In genomic region chr12:91394903-91395302, GRCh38 we compare ENCODE assay signal across 25 cellular contexts.
DNase-seq lines count a peak whose midpoint lies in the region; ATAC-seq, FAIRE-seq and TF ChIP-seq lines count a peak whose summit lies in the region.
"Had no signal": no experiment of that assay in that cellular context is flagged by ENCODE, and none has a peak within 500 bp of the region (broad histone marks: within the 10 kb centered on the region; RNA-seq: fewer than 3 reads in every experiment).

No MANE protein-coding gene starts in this region.

- H3K79me2 ChIP-seq in hepatocyte, result no peaks in the 10 kb centered on the region
- no peaks in the 10 kb centered on the region for H3K79me2 ChIP-seq in HepG2 (ENCODE audit: insufficient read depth, low read length)

- H3K27me3 ChIP-seq in hepatocyte (no peaks in the 10 kb centered on the region), HepG2 (ENCODE audit: control insufficient read depth in 1 of 2, insufficient read depth in 2 of 2, low read length in 2 of 2) (no peaks in the 10 kb centered on the region), uterus (no peaks in the 10 kb centered on the region)
- H3K27me3 ChIP-seq: BE2C; BLaER1 treated with 17β-estradiol and CSF1 and Interleukin-3, amounts not matched to agents 10 nM and 100 nM had no signal

- intact Hi-C loops in HepG2 (cut with micrococcal nuclease; ENCODE audit: unreplicated experiment) (no loop called here), mucosa of descending colon (cut with DNase I, micrococcal nuclease) (no loop called here), uterus (cut with DNase I; ENCODE audit: low total_unique reads) (no loop called here)

- TF ChIP-seq RAD21 in HepG2 (CRISPR knock-in tag; IDR thresholded peaks at IDR 0.05), result no peak

- H2AFZ ChIP-seq in hepatocyte (no peak overlapping the region), HepG2 (ENCODE audit: low read length) (no peak overlapping the region)

- H3K4me1 ChIP-seq in HEK293 (ENCODE audit: control insufficient read depth, insufficient read depth, low read length) (no peaks in the 10 kb centered on the region), hepatocyte (ENCODE audit: insufficient read depth) (no peaks in the 10 kb centered on the region), HepG2 (ENCODE audit: insufficient read depth, low read length) (no peaks in the 10 kb centered on the region), mucosa of descending colon (ENCODE audit: low read depth) (no peaks in the 10 kb centered on the region), uterus (no peaks in the 10 kb centered on the region)
- H3K4me1 ChIP-seq: A549; BE2C; BLaER1 treated with 17β-estradiol and CSF1 and Interleukin-3, amounts not matched to agents 10 nM and 100 nM; HAP-1 had no signal

- no peaks in the 10 kb centered on the region for H3K9me2 ChIP-seq in hepatocyte (replicated peaks; ENCODE audit: insufficient read depth)

- no peak overlapping the region for H3K27ac ChIP-seq in HEK293 (ENCODE audit: extremely low read depth, low read depth, low read length)
- peak overlapping the region; percentile 23 for H3K27ac ChIP-seq in hepatocyte
- H3K27ac ChIP-seq in HepG2 (ENCODE audit: extremely low read length, insufficient read depth, low read length), result no peak overlapping the region
- H3K27ac ChIP-seq in uterus, result no peak overlapping the region
- H3K27ac ChIP-seq: A549; BLaER1 treated with 17β-estradiol and CSF1 and Interleukin-3, amounts not matched to agents 10 nM and 100 nM had no signal

- WGBS in hepatocyte (ENCODE audit: low lambda C conversion rate, missing lambda C conversion rate), result 76% methylated on average over 1 of the region's 1 CpG
- WGBS in HepG2 (ENCODE audit: low lambda C conversion rate), result 0% methylated on average over 1 of the region's 1 CpG

- TF ChIP-seq POLR2A in HepG2 (IDR thresholded peaks at IDR 0.05; ENCODE audit: insufficient read depth in 1 of 2, low read depth in 2 of 2, low read length in 2 of 2), result no peak
- no peak for TF ChIP-seq POLR2A in uterus (IDR thresholded peaks at IDR 0.05)

- no peak for TF ChIP-seq EP300 in HepG2 (IDR thresholded peaks at IDR 0.05; ENCODE audit: low read depth in 2 of 2, low read length in 2 of 2)
- TF ChIP-seq EP300 in HepG2 (CRISPR knock-in tag; IDR thresholded peaks at IDR 0.05; ENCODE audit: borderline replicate concordance), result no peak

- H3K4me2 ChIP-seq in hepatocyte (no peak overlapping the region), HepG2 (ENCODE audit: low read depth, low read length) (no peak overlapping the region)
- H3K4me2 ChIP-seq: A549; BLaER1 treated with 17β-estradiol and CSF1 and Interleukin-3, amounts not matched to agents 10 nM and 100 nM had no signal

- FAIRE-seq in HepG2 (lab: Jason Lieb, UNC), result no peak
- FAIRE-seq: A549, D721Med, GM12878, GM19239, H54 had no signal

- POLR2A ChIA-PET in HEK293 (lab: Yijun Ruan, JAX), result no interaction called here
- POLR2A ChIA-PET in HepG2 (lab: Yijun Ruan, JAX), result no interaction called here

- DNase-seq in hepatocyte (ENCODE audit: low spot score) (no peak), HepG2 (ENCODE audit: low spot score) (no peak), mucosa of descending colon (peak in 1 of 3 donors; percentile 31), cerebellar nuclear complex (lab: John Stamatoyannopoulos, UW) (no peak), uterus (no peak)
- DNase-seq: 8988T; ACHN; AML-193; BE2C; CD4-positive, alpha-beta T cell; CD8-positive, alpha-beta memory T cell; DMS 273 treated with DMSO at 0.1 percent for 48 hours; DMS79; EL; GDM1; GOT3 had no signal

- in situ Hi-C loops in HepG2 (cut with HindIII; ENCODE audit: extremely low pct_ligation_motif_present, low pct_unique_long_range_greater_than_20kb), result loop anchor here (25.0 kb wide), 2 partner anchors 1017 to 1217 kb away; no protein-coding TSS in a partner anchor

- H3K9ac ChIP-seq in HepG2 (ENCODE audit: insufficient read depth, low read depth, low read length), result no peak overlapping the region
- H3K9ac ChIP-seq: BLaER1 treated with 17β-estradiol and CSF1 and Interleukin-3, amounts not matched to agents 10 nM and 100 nM had no signal

- H3K4me3 ChIP-seq in HEK293 (ENCODE audit: low read depth, low read length) (no peak overlapping the region), hepatocyte (no peak overlapping the region), HepG2 (replicated peaks in 1 of 3; ENCODE audit: insufficient read depth in 1 of 3, low read depth in 2 of 3, low read length in 3 of 3) (no peak overlapping the region), mucosa of descending colon (no peak overlapping the region), uterus (no peak overlapping the region)
- H3K4me3 ChIP-seq: A549; BLaER1 treated with 17β-estradiol and CSF1 and Interleukin-3, amounts not matched to agents 10 nM and 100 nM; GM12878; HAP-1 had no signal

- no peaks in the 10 kb centered on the region for H4K20me1 ChIP-seq in hepatocyte (ENCODE audit: insufficient read depth, poor library complexity, severe bottlenecking)
- no peaks in the 10 kb centered on the region for H4K20me1 ChIP-seq in HepG2 (ENCODE audit: insufficient read depth, low read length)
- H4K20me1 ChIP-seq: BLaER1 treated with 17β-estradiol and CSF1 and Interleukin-3, amounts not matched to agents 10 nM and 100 nM had no signal

- CTCF ChIA-PET in HEK293 (lab: Yijun Ruan, JAX), result no interaction called here
- CTCF ChIA-PET in HepG2 (lab: Yijun Ruan, JAX; ENCODE audit: low intra/inter-chr PET ratio, low total read pairs), result no interaction called here

- BruUV-seq in HepG2 (replicated peaks; lab: Mats Ljungman, UMichigan), result no TSS peak

- H3K36me3 ChIP-seq in HEK293 (ENCODE audit: control insufficient read depth in 2 of 2, insufficient read depth in 1 of 2, low read length in 2 of 2) (no peaks in the 10 kb centered on the region), hepatocyte (replicated peaks; ENCODE audit: insufficient read depth, low read depth) (no peaks in the 10 kb centered on the region), HepG2 (replicated peaks in 1 of 2; ENCODE audit: control insufficient read depth in 1 of 2, insufficient read depth in 2 of 2, low read length in 2 of 2) (no peaks in the 10 kb centered on the region), mucosa of descending colon (ENCODE audit: low read depth) (no peaks in the 10 kb centered on the region), uterus (no peaks in the 10 kb centered on the region)
- H3K36me3 ChIP-seq: BE2C; BLaER1 treated with 17β-estradiol and CSF1 and Interleukin-3, amounts not matched to agents 10 nM and 100 nM; HAP-1 had no signal

- H3K9me3 ChIP-seq in HEK293 (ENCODE audit: control insufficient read depth, insufficient read depth, low read depth, low read length) (no peaks in the 10 kb centered on the region), hepatocyte (ENCODE audit: low read depth) (no peaks in the 10 kb centered on the region), HepG2 (ENCODE audit: low read length) (peaks cover 17% of the 10 kb centered on the region; the same call in 1 of the 2 replicates), mucosa of descending colon (no peaks in the 10 kb centered on the region), uterus (no peaks in the 10 kb centered on the region)
- H3K9me3 ChIP-seq: BE2C, HAP-1 had no signal

- ATAC-seq in HepG2, result no peak
- ATAC-seq in mucosa of descending colon, result peak; percentile 48
- no peak for ATAC-seq in GM21576 (IDR thresholded peaks at IDR 0.05; ENCODE audit: unreplicated experiment)
- ATAC-seq: A549, GM12878 had no signal

- TF ChIP-seq CTCF in HEK293 (tag by site-specific recombination; IDR thresholded peaks at IDR 0.05), result no peak
- TF ChIP-seq CTCF in hepatocyte (IDR thresholded peaks at IDR 0.05; ENCODE audit: poor library complexity), result no peak
- TF ChIP-seq CTCF in HepG2 (CRISPR knock-in tag; IDR thresholded peaks at IDR 0.05), result no peak
- TF ChIP-seq CTCF in mucosa of descending colon (IDR thresholded peaks at IDR 0.05), result no peak
- no peak for TF ChIP-seq CTCF in uterus (IDR thresholded peaks at IDR 0.05)

TF ChIP-seq in HEK293, 187 proteins besides CTCF, POLR2A, EP300 and RAD21 (continues in another document):
- no peak for TF ChIP-seq ZNF366 (tag by site-specific recombination; conservative IDR thresholded peaks at IDR 0.05)
- TF ChIP-seq HIC1 (tag by site-specific recombination; IDR thresholded peaks at IDR 0.05), result no peak
- TF ChIP-seq ZBTB17 (tag by site-specific recombination; IDR thresholded peaks at IDR 0.05), result no peak
- TF ChIP-seq ZSCAN16 (tag by site-specific recombination; IDR thresholded peaks at IDR 0.05), result no peak

TF ChIP-seq in HepG2, 621 proteins besides CTCF, POLR2A, EP300 and RAD21 (continues in another document):
- TF ChIP-seq ZBTB34 (CRISPR knock-in tag; IDR thresholded peaks at IDR 0.05), result no peak
- TF ChIP-seq TCF12 (IDR thresholded peaks at IDR 0.05), result no peak
- TF ChIP-seq TCF12 (CRISPR knock-in tag; IDR thresholded peaks at IDR 0.05), result no peak
- TF ChIP-seq EHMT2 (IDR thresholded peaks at IDR 0.05; ENCODE audit: borderline replicate concordance, low read depth, low read length), result no peak
- TF ChIP-seq MBD4 (IDR thresholded peaks at IDR 0.05; ENCODE audit: borderline replicate concordance, low read length), result no peak
- TF ChIP-seq ZNF784 (CRISPR knock-in tag; IDR thresholded peaks at IDR 0.05; ENCODE audit: borderline replicate concordance), result no peak
- TF ChIP-seq HNF4A (CRISPR knock-in tag; IDR thresholded peaks at IDR 0.05), result peak; percentile 64
